Comparison of ENCODE assay signal across 8 cellular contexts in the genomic region with DNA sequence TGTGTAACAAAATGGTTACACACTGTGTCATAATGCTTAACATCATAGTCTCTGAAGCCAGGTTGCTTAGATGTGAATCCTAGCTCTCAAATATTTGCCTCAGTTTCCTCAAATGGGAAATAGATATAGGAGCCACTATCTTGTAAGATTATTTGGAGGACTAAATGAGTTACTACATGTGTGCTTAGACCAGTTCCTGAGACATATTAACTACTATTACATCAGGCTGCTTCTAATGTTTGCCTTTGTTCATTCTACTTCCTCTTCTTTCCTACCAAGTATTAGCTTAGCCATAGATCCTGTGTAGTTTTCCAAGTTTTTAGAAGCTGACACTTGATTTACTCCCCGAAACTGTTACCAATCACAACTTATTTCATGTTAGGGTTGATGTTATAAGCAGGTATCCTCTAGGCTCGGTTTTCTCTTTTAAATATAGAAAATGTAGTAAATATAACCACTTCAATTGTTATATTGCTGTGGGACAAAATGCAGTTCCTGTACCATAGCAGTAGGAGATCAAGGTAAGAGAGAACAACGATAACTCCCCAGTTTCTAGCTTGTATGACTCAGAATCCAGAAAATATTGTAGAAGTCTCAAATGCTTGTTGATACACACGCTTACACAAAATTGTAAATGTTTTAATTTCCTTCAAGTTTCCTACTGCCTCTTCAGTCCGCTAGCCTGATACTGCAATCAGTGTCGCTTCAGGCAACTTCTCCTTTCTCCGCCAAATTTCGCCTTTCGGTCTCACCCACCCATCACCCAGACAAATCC. TPM values are rescaled to one million over a fixed set of nuclear protein-coding genes. Genes with fewer than 3 reads are reported as not detected.
DNase-seq lines count a peak whose midpoint lies in the region; ATAC-seq and TF ChIP-seq lines count a peak whose summit lies in the region.

No MANE protein-coding gene starts in this region.

- no peak overlapping the region for H2AK5ac ChIP-seq in mesenchymal stem cell (ENCODE audit: low read length, severe bottlenecking)

- under 1% methylated on average over 7 of the region's 9 CpGs for WGBS in mesenchymal stem cell

- peak; percentile 1 for ATAC-seq in GM21526 (IDR thresholded peaks at IDR 0.05; ENCODE audit: low FRiP score, unreplicated experiment)
- no peak for ATAC-seq in HG02840 (IDR thresholded peaks at IDR 0.05; ENCODE audit: low FRiP score, unreplicated experiment)

- H3K27ac ChIP-seq in cingulate gyrus (ENCODE audit: low read depth, low read length) (peak overlapping the region; percentile 80), mesenchymal stem cell (ENCODE audit: low read length, poor library complexity, severe bottlenecking) (peak overlapping the region; percentile 93)

- peak overlapping the region; percentile 97 for H3K4me3 ChIP-seq in AG04449 (ENCODE audit: low read depth, low read length)
- peak overlapping the region; percentile 93 to 100 for H3K4me3 ChIP-seq in mesenchymal stem cell (ENCODE audit: insufficient read depth in 1 of 2, low read depth in 1 of 2, low read length in 2 of 2)

- no peak overlapping the region for H3K23ac ChIP-seq in mesenchymal stem cell (ENCODE audit: low read length in 2 of 2)

- H3K4ac ChIP-seq in mesenchymal stem cell (ENCODE audit: low read depth in 1 of 2, low read length in 2 of 2): peak overlapping the region in 1 of 2 experiments; percentile 17

- H3K4me1 ChIP-seq in mesenchymal stem cell (ENCODE audit: control insufficient read depth, insufficient read depth, low read depth, low read length): peaks cover 1% of the 10 kb centered on the region

- POLR2A ChIA-PET in AG04449 (lab: Yijun Ruan, JAX): interaction anchor here (1.1 kb wide), 1 partner anchor 16 kb away, joined by 3 read pairs; no protein-coding TSS in a partner anchor

- H3K36me3 ChIP-seq in mesenchymal stem cell (ENCODE audit: control insufficient read depth in 1 of 2, insufficient read depth in 2 of 2, low read depth in 1 of 2, low read length in 2 of 2): peaks cover 0 to 7% of the 10 kb centered on the region in 2 experiments

- H3K79me1 ChIP-seq in mesenchymal stem cell (replicated peaks; ENCODE audit: low read length, poor library complexity, severe bottlenecking): peaks cover 2% of the 10 kb centered on the region

- no peak overlapping the region for H2AFZ ChIP-seq in mesenchymal stem cell (ENCODE audit: low read depth, low read length)

- H4K8ac ChIP-seq in mesenchymal stem cell (ENCODE audit: low read length): peak overlapping the region; percentile 75

- H2BK12ac ChIP-seq in mesenchymal stem cell (ENCODE audit: low read length in 2 of 2): no peak overlapping the region

- no peak for TF ChIP-seq CTCF in AG04449 (IDR thresholded peaks at IDR 0.05; ENCODE audit: insufficient read depth, low read length, missing control alignments)

- H3K9ac ChIP-seq in mesenchymal stem cell (ENCODE audit: low read length): peak overlapping the region; percentile 95

- peak overlapping the region; percentile 83 for H3K4me2 ChIP-seq in mesenchymal stem cell (ENCODE audit: low read length, poor library complexity, severe bottlenecking)

- H3K14ac ChIP-seq in mesenchymal stem cell (ENCODE audit: low read length in 2 of 2): no peak overlapping the region

- no peak for DNase-seq in AG04449 (ENCODE audit: low read depth, low spot score)
- DNase-seq in NCI-H2227 treated with DMSO at 0.1 percent for 48 hours (lab: John Stamatoyannopoulos, UW): peak; percentile 59
- peak; percentile 46 for DNase-seq in mesenchymal stem cell
- no peak for DNase-seq in erythroblast (lab: John Stamatoyannopoulos, UW)
- no peak for DNase-seq in NCI-H446 treated with DMSO at 0.1 percent for 48 hours (lab: John Stamatoyannopoulos, UW)

- no peaks in the 10 kb centered on the region for H3K9me3 ChIP-seq in mesenchymal stem cell (ENCODE audit: control insufficient read depth, low read length)

- H2BK5ac ChIP-seq in mesenchymal stem cell (ENCODE audit: low read depth, low read length, poor library complexity, severe bottlenecking): peak overlapping the region; percentile 33

- H3K18ac ChIP-seq in mesenchymal stem cell (ENCODE audit: low read depth in 1 of 2, low read length in 2 of 2): peak overlapping the region in 1 of 2 experiments; percentile 91

- H2BK120ac ChIP-seq in mesenchymal stem cell (ENCODE audit: low read depth, low read length): no peak overlapping the region

- H2BK15ac ChIP-seq in mesenchymal stem cell (ENCODE audit: low read depth, poor library complexity, severe bottlenecking): no peak overlapping the region

- TF ChIP-seq POLR2A in erythroblast (IDR thresholded peaks at IDR 0.05; ENCODE audit: low read length): no peak

- CTCF ChIA-PET in AG04449 (lab: Yijun Ruan, JAX): interaction anchor here (1.3 to 2.4 kb wide), 2 partner anchors 49 to 529 kb away, joined by 4 to 7 read pairs; no protein-coding TSS in a partner anchor

- peak overlapping the region; percentile 39 for H4K91ac ChIP-seq in mesenchymal stem cell (ENCODE audit: low read length)

- H3K27me3 ChIP-seq in mesenchymal stem cell (ENCODE audit: control insufficient read depth in 1 of 2, insufficient read depth in 1 of 2, low read length in 2 of 2): no peaks in the 10 kb centered on the region

RNA-seq across cellular contexts. Expression of a gene that starts 0.7 kb away (rescaled TPM):
- 101 TPM for polyA plus RNA-seq in mesenchymal stem cell (2013, experiment 1 of 2)
- 104 TPM for polyA plus RNA-seq in mesenchymal stem cell (2013, experiment 2 of 2)

Comparison
In these comparisons a context has a peak if more than half of its experiments do, and no peak if none do; other contexts are left out.
1. DNase-seq: peak in NCI-H2227 treated with DMSO at 0.1 percent for 48 hours (single experiment) and mesenchymal stem cell (single experiment); none in AG04449 (single experiment), erythroblast (0 of 2) and NCI-H446 treated with DMSO at 0.1 percent for 48 hours (single experiment).